Comparison of ENCODE assay signal across 9 cellular contexts in genomic region chr12:107564946-107565345, GRCh38.
DNase-seq lines count a peak whose midpoint lies in the region; ATAC-seq, FAIRE-seq and TF ChIP-seq lines count a peak whose summit lies in the region.
"Had no signal": no experiment of that assay in that cellular context is flagged by ENCODE, and none has a peak within 500 bp of the region (broad histone marks: within the 10 kb centered on the region; RNA-seq: fewer than 3 reads in every experiment).

No MANE protein-coding gene starts in this region.

- H3K4me3 ChIP-seq in kidney (ENCODE audit: low read length in 2 of 2) (no peak overlapping the region), uterus (no peak overlapping the region)

- DNase-seq in COR-L47 (lab: John Stamatoyannopoulos, UW) (peak; percentile 59), H4 (ENCODE audit: low spot score) (peak; percentile 16), kidney (no peak), NCI-H1048 (lab: John Stamatoyannopoulos, UW) (no peak), omental fat pad (ENCODE audit: low spot score) (no peak), uterus (no peak)
- DNase-seq: OCI-M1 had no signal

- H3K4me1 ChIP-seq in kidney (ENCODE audit: control insufficient read depth in 1 of 2, insufficient read depth in 1 of 2, low read depth in 1 of 2, low read length in 2 of 2) (no peaks in the 10 kb centered on the region), uterus (no peaks in the 10 kb centered on the region)

- peak; percentile 53; the same call in 1 of the 3 replicates for ATAC-seq in SK-N-SH treated with all-trans-retinoic acid at 6 μM for 48 hours
- ATAC-seq in HG02973 (IDR thresholded peaks at IDR 0.05; ENCODE audit: unreplicated experiment): no peak
- no peak for ATAC-seq in omental fat pad (ENCODE audit: low FRiP score)

- no peak for FAIRE-seq in kidney (lab: Jason Lieb, UNC)

- TF ChIP-seq POLR2A in uterus (IDR thresholded peaks at IDR 0.05): no peak

- TF ChIP-seq CTCF in kidney (IDR thresholded peaks at IDR 0.05; ENCODE audit: borderline replicate concordance, extremely low read depth, insufficient read depth) (peak; percentile 36), omental fat pad (IDR thresholded peaks at IDR 0.05) (no peak), uterus (IDR thresholded peaks at IDR 0.05) (no peak)

- H3K36me3 ChIP-seq in kidney (ENCODE audit: control insufficient read depth in 1 of 2, insufficient read depth in 2 of 2, low read length in 2 of 2) (no peaks in the 10 kb centered on the region), uterus (no peaks in the 10 kb centered on the region)

- H3K9ac ChIP-seq in kidney (ENCODE audit: low read length in 2 of 2): no peak overlapping the region

- intact Hi-C loops in kidney (cut with DNase I): no loop called here
- intact Hi-C loops in uterus (cut with DNase I; ENCODE audit: low total_unique reads): no loop called here

- H3K27ac ChIP-seq in kidney (ENCODE audit: low read depth in 2 of 2, low read length in 2 of 2) (no peak overlapping the region), uterus (no peak overlapping the region)

- no peaks in the 10 kb centered on the region for H3K27me3 ChIP-seq in uterus

- H3K9me3 ChIP-seq in kidney (ENCODE audit: control insufficient read depth in 1 of 2, low read length in 2 of 2) (no peaks in the 10 kb centered on the region), uterus (no peaks in the 10 kb centered on the region)

TF ChIP-seq in SK-N-SH treated with all-trans-retinoic acid at 6 μM for 48 hours, 23 proteins besides CTCF, POLR2A, EP300 and RAD21:
- no peak for TF ChIP-seq CSDC2 (CRISPR knock-in tag; IDR thresholded peaks at IDR 0.05)
- TF ChIP-seq OSR1 (CRISPR knock-in tag; IDR thresholded peaks at IDR 0.05): no peak
- TF ChIP-seq POU6F1 (CRISPR knock-in tag; IDR thresholded peaks at IDR 0.05; ENCODE audit: borderline replicate concordance, low read depth): no peak
- no peak for TF ChIP-seq ARNTL (CRISPR knock-in tag; IDR thresholded peaks at IDR 0.05; ENCODE audit: borderline replicate concordance, low read depth)
- no peak for TF ChIP-seq PPARA (CRISPR knock-in tag; IDR thresholded peaks at IDR 0.05; ENCODE audit: borderline replicate concordance)
- no peak for TF ChIP-seq TSHZ2 (CRISPR knock-in tag; IDR thresholded peaks at IDR 0.05)
- TF ChIP-seq ZC3H10 (CRISPR knock-in tag; IDR thresholded peaks at IDR 0.05): no peak

Comparison
In these comparisons a context has a peak if more than half of its experiments do, and no peak if none do; other contexts are left out.
1. DNase-seq: peak in COR-L47 (single experiment) and H4 (single experiment); none in kidney (single experiment), NCI-H1048 (single experiment), omental fat pad (single experiment) and uterus (0 of 2).